Comparison of ENCODE assay signal across 11 cellular contexts in the genomic region with DNA sequence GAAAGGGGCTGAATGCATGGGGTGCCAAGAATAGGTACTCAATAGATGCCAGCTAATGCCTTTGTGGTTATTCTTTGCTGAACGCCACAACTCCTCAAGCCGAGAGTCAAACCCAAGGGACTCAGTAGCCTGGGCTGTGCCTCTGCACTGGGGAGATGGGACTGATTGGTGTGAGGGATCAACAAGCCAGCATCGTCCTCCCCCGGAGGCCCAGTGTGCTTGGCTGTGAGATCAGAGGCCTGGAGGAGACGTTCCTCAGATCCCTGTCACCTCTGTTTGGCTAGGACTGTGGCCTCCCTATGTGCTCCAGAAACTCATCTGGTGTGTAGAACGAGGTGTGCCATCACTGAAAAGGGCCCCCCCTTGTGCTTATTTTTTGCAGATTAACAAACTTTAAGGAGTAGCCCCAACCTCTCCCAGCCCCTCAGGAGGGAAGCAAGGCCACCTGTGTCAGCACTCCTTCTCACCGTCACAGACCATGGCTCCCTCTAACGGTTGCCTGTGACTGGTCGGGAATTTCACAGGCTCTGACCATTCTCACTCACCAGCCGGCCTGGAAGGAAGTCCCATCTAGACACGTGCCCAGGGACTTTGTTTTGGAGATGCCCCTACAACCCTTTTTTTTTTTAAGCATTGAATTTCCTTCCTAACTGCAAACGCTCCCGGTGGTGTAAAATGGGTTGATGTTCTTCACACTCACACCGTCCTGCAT.
DNase-seq lines count a peak whose midpoint lies in the region; ATAC-seq and TF ChIP-seq lines count a peak whose summit lies in the region.
"Had no signal": no experiment of that assay in that cellular context is flagged by ENCODE, and none has a peak within 500 bp of the region (broad histone marks: within the 10 kb centered on the region; RNA-seq: fewer than 3 reads in every experiment).

No MANE protein-coding gene starts in this region.

- 62 to 76% methylated on average over 14 of the region's 14 CpGs for WGBS in sigmoid colon, 2 donors

- H3K36me3 ChIP-seq in left ventricle myocardium inferior, result no peaks in the 10 kb centered on the region
- H3K36me3 ChIP-seq in sigmoid colon, result no peaks in the 10 kb centered on the region
- H3K36me3 ChIP-seq: suprapubic skin had no signal

- no peaks in the 10 kb centered on the region for H3K4me1 Mint-ChIP-seq in activated naive CD8-positive, alpha-beta T cell treated with anti-CD3 and anti-CD28 coated beads, Interleukin-2, amount 50 U/mL, for 24 hours
- H3K4me1 Mint-ChIP-seq: activated naive CD4-positive, alpha-beta T cell treated with anti-CD3 and anti-CD28 coated beads, Interleukin-2, amount 10 ng/mL, durations not matched to agents 7 days and 5 days had no signal

- intact Hi-C loops in left ventricle myocardium inferior (cut with micrococcal nuclease), result no loop called here
- intact Hi-C loops in sigmoid colon (cut with DNase I), result no loop called here

- H3K27ac Mint-ChIP-seq in activated naive CD8-positive, alpha-beta T cell treated with anti-CD3 and anti-CD28 coated beads, Interleukin-2, amount 50 U/mL, for 24 hours, result no peak overlapping the region
- H3K27ac Mint-ChIP-seq: activated naive CD4-positive, alpha-beta T cell treated with anti-CD3 and anti-CD28 coated beads, Interleukin-2, amount 10 ng/mL, durations not matched to agents 7 days and 5 days had no signal

- H3K27me3 ChIP-seq in left ventricle myocardium inferior (ENCODE audit: low read depth) (peaks cover 11% of the 10 kb centered on the region), sigmoid colon (no peaks in the 10 kb centered on the region)
- H3K27me3 ChIP-seq: suprapubic skin had no signal

- H3K9me3 Mint-ChIP-seq in activated naive CD8-positive, alpha-beta T cell treated with anti-CD3 and anti-CD28 coated beads, Interleukin-2, amount 50 U/mL, for 24 hours, result no peaks in the 10 kb centered on the region
- H3K9me3 Mint-ChIP-seq: activated naive CD4-positive, alpha-beta T cell treated with anti-CD3 and anti-CD28 coated beads, Interleukin-2, amount 10 ng/mL, durations not matched to agents 7 days and 5 days had no signal

- no peak overlapping the region for H3K4me3 Mint-ChIP-seq in activated naive CD8-positive, alpha-beta T cell treated with anti-CD3 and anti-CD28 coated beads, Interleukin-2, amount 50 U/mL, for 24 hours
- H3K4me3 Mint-ChIP-seq: activated naive CD4-positive, alpha-beta T cell treated with anti-CD3 and anti-CD28 coated beads, Interleukin-2, amount 10 ng/mL, durations not matched to agents 7 days and 5 days had no signal

- DNase-seq in ELR (ENCODE audit: low read depth) (peak; percentile 38), UCSD-AML1 (lab: John Stamatoyannopoulos, UW; ENCODE audit: unreplicated experiment) (peak; percentile 17), left ventricle myocardium inferior (no peak), sigmoid colon (peak; percentile 52), AML-193 (lab: John Stamatoyannopoulos, UW) (no peak), putamen (ENCODE audit: low spot score) (no peak)
- no peak for DNase-seq in effector CD8-positive, alpha-beta T cell (lab: John Stamatoyannopoulos, UW)
- no peak for DNase-seq in activated naive CD8-positive, alpha-beta T cell treated with anti-CD3 and anti-CD28 coated beads, Interleukin-2, amount 50 U/mL, for 24 hours
- DNase-seq: activated CD4-positive, alpha-beta T cell treated with anti-CD3 and anti-CD28 coated beads for 1 hour; activated naive CD4-positive, alpha-beta T cell treated with anti-CD3 and anti-CD28 coated beads, Interleukin-2, amount 10 ng/mL, durations not matched to agents 7 days and 5 days had no signal

- H3K4me1 ChIP-seq in left ventricle myocardium inferior (peaks cover 14% of the 10 kb centered on the region), sigmoid colon (no peaks in the 10 kb centered on the region)

- TF ChIP-seq EP300 in sigmoid colon (IDR thresholded peaks at IDR 0.05), result no peak

- no peak for TF ChIP-seq POLR2A in sigmoid colon (IDR thresholded peaks at IDR 0.05)

- no peak overlapping the region for H3K4me3 ChIP-seq in left ventricle myocardium inferior
- H3K4me3 ChIP-seq in sigmoid colon, result no peak overlapping the region
- H3K4me3 ChIP-seq: suprapubic skin had no signal

- H3K9me3 ChIP-seq in left ventricle myocardium inferior (replicated peaks) (no peaks in the 10 kb centered on the region), sigmoid colon (no peaks in the 10 kb centered on the region)
- H3K9me3 ChIP-seq: suprapubic skin had no signal

- peaks cover 1% of the 10 kb centered on the region for H3K27me3 Mint-ChIP-seq in activated naive CD8-positive, alpha-beta T cell treated with anti-CD3 and anti-CD28 coated beads, Interleukin-2, amount 50 U/mL, for 24 hours

- H3K27ac ChIP-seq in left ventricle myocardium inferior (replicated peaks) (no peak overlapping the region), sigmoid colon (no peak overlapping the region)
- H3K27ac ChIP-seq: suprapubic skin had no signal

- H3K36me3 Mint-ChIP-seq in activated naive CD8-positive, alpha-beta T cell treated with anti-CD3 and anti-CD28 coated beads, Interleukin-2, amount 50 U/mL, for 24 hours (ENCODE audit: low read depth), result no peaks in the 10 kb centered on the region
- H3K36me3 Mint-ChIP-seq: activated naive CD4-positive, alpha-beta T cell treated with anti-CD3 and anti-CD28 coated beads, Interleukin-2, amount 10 ng/mL, durations not matched to agents 7 days and 5 days had no signal

- no peak for ATAC-seq in activated naive CD8-positive, alpha-beta T cell treated with anti-CD3 and anti-CD28 coated beads, Interleukin-2, amount 50 U/mL, for 24 hours

- TF ChIP-seq CTCF in left ventricle myocardium inferior (IDR thresholded peaks at IDR 0.05; ENCODE audit: borderline replicate concordance), result peak; percentile 56
- no peak for TF ChIP-seq CTCF in sigmoid colon (IDR thresholded peaks at IDR 0.05)

Comparison
In these comparisons a context has a peak if more than half of its experiments do, and no peak if none do; other contexts are left out.
1. DNase-seq: peak in ELR (single experiment), UCSD-AML1 (single experiment) and sigmoid colon (single experiment); none in left ventricle myocardium inferior (single experiment), effector CD8-positive, alpha-beta T cell (single experiment), AML-193 (0 of 2), putamen (single experiment) and activated naive CD8-positive, alpha-beta T cell treated with anti-CD3 and anti-CD28 coated beads, Interleukin-2, amount 50 U/mL, for 24 hours (single experiment).